ENCODE assay signal across 8 cellular contexts in the genomic region with DNA sequence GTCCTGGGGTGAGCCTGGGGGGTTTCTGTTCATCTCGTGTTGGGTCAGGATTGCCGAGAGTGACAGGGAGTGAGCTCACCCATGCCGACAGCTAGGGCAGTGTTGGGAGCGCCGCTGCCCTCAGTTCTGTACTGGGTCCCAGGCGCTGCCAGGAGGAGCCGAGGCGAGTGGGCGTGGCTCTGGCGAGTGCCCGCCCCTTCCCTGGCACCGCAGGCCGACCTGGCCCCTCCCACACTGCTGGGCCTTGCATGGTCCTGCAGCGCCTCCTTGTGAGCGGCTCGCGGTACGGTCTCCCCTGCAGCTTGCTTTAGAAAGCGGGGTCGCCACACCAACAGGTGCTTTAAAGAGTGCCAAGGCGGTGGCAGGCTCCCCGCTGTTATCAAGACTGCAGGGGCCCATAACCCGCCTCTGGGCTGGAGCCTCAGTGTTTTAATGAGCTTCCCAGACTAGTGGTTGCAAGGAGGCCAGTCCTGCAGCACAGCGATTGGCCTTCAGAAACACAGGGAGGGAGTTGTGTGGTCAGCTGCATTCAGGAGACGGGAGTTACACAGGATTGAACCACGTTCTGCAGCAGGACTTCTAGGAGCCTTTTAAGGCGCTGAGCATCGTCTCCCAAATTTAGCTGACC.
A peak's percentile ranks its signal among the peaks of the same experiment; 100 is the strongest.
DNase-seq lines count a peak whose midpoint lies in the region; ATAC-seq and TF ChIP-seq lines count a peak whose summit lies in the region.
"Not testable (repeated sequence)": the region's sequence is repeated elsewhere in the genome, so short reads cannot be mapped to it uniquely, and the experiment has no call there.

No MANE protein-coding gene starts in this region.

- not testable (repeated sequence) for H3K4me3 ChIP-seq in WERI-Rb-1 (ENCODE audit: low read depth, low read length); brain microvascular endothelial cell (ENCODE audit: low read depth, low read length)

- peak; percentile 89 for ATAC-seq in GM19023 (IDR thresholded peaks at IDR 0.05; ENCODE audit: unreplicated experiment)
- ATAC-seq in HG03139 (IDR thresholded peaks at IDR 0.05; ENCODE audit: unreplicated experiment), result peak; percentile 95

- peak; percentile 83 for DNase-seq in AG08395 (ENCODE audit: low spot score)
- peak; percentile 88 for DNase-seq in NCI-H2171 treated with DMSO at 0.1 percent for 48 hours (lab: John Stamatoyannopoulos, UW)
- DNase-seq in WERI-Rb-1, result peak; percentile 92
- DNase-seq in brain microvascular endothelial cell, result peak; percentile 79
- DNase-seq in iPS-NIHi11 (ENCODE audit: low spot score), result peak; percentile 96
- peak; percentile 67 for DNase-seq in smooth muscle cell of the brain vasculature (ENCODE audit: low read depth, low spot score)

- H3K27ac ChIP-seq in WERI-Rb-1, brain microvascular endothelial cell: not testable (repeated sequence)

- in situ Hi-C loops in brain microvascular endothelial cell (cut with HindIII; ENCODE audit: low pct_ligation_motif_present, low sequenced_read_pairs), result not testable (repeated sequence)

- not testable (repeated sequence) for H3K27me3 ChIP-seq in WERI-Rb-1 (ENCODE audit: insufficient read depth, low read depth, severe bottlenecking); brain microvascular endothelial cell (replicated peaks)

- H3K36me3 ChIP-seq in WERI-Rb-1; brain microvascular endothelial cell (replicated peaks): not testable (repeated sequence)

- H3K9me3 ChIP-seq in WERI-Rb-1 (ENCODE audit: severe bottlenecking), result not testable (repeated sequence)

- TF ChIP-seq CTCF in WERI-Rb-1 (IDR thresholded peaks at IDR 0.05; ENCODE audit: low read depth, low read length) (peak; percentile 87), brain microvascular endothelial cell (IDR thresholded peaks at IDR 0.05; ENCODE audit: low read depth, low read length, missing control alignments) (peak; percentile 84)
